9 cellular contexts compared by ENCODE assay signal in genomic region chr3:49899815-49900214, GRCh38. TPM values are rescaled to one million over a fixed set of nuclear protein-coding genes. Genes with fewer than 3 reads are reported as not detected.
DNase-seq lines count a peak whose midpoint lies in the region; ATAC-seq and TF ChIP-seq lines count a peak whose summit lies in the region.
"Had no signal": no experiment of that assay in that cellular context is flagged by ENCODE, and none has a peak within 500 bp of the region (broad histone marks: within the 10 kb centered on the region; RNA-seq: fewer than 3 reads in every experiment).

No MANE protein-coding gene starts in this region.

- H3K27me3 Mint-ChIP-seq in Caco-2 (ENCODE audit: insufficient read depth, unreplicated experiment), result no peaks in the 10 kb centered on the region

- BruUV-seq in Caco-2 (replicated peaks; lab: Mats Ljungman, UMichigan), result no TSS peak

- no peaks in the 10 kb centered on the region for H4K20me1 ChIP-seq in SU-DHL-6 (ENCODE audit: low read depth, low read length)

- H3K27ac Mint-ChIP-seq in Caco-2 (ENCODE audit: unreplicated experiment), result no peak overlapping the region

- no peaks in the 10 kb centered on the region for H3K27me3 ChIP-seq in Caco-2 (replicated peaks; ENCODE audit: control insufficient read depth, insufficient read depth, low read length)
- no peaks in the 10 kb centered on the region for H3K27me3 ChIP-seq in SU-DHL-6 (ENCODE audit: low read length)

- no peaks in the 10 kb centered on the region for H3K9me3 ChIP-seq in Caco-2
- H3K9me3 ChIP-seq in HEK293 (ENCODE audit: control insufficient read depth, insufficient read depth, low read depth, low read length), result no peaks in the 10 kb centered on the region
- no peaks in the 10 kb centered on the region for H3K9me3 ChIP-seq in SU-DHL-6 (ENCODE audit: insufficient read depth, low read length)

- H3K4me3 ChIP-seq in Caco-2 (ENCODE audit: low read depth, low read length), result no peak overlapping the region
- no peak overlapping the region for H3K4me3 ChIP-seq in HEK293 (ENCODE audit: low read depth, low read length)
- no peak overlapping the region for H3K4me3 ChIP-seq in SU-DHL-6 (ENCODE audit: insufficient read depth, low read length, poor library complexity, severe bottlenecking)

- DNase-seq in Caco-2, result peak in 1 of 2 experiments; percentile 29
- peak; percentile 66 for DNase-seq in iPS-NIHi11 (ENCODE audit: low spot score)
- no peak for DNase-seq in globus pallidus (ENCODE audit: low spot score)
- DNase-seq in NCI-H128 (lab: John Stamatoyannopoulos, UW; ENCODE audit: unreplicated experiment), result no peak

- H3K9me2 ChIP-seq in SU-DHL-6 (replicated peaks; ENCODE audit: insufficient read depth, low read length), result no peaks in the 10 kb centered on the region

- no peaks in the 10 kb centered on the region for H3K9me3 Mint-ChIP-seq in Caco-2 (ENCODE audit: unreplicated experiment)

- no peaks in the 10 kb centered on the region for H3K79me2 ChIP-seq in SU-DHL-6 (ENCODE audit: insufficient read depth, low read length)

- H3K9ac ChIP-seq in SU-DHL-6 (ENCODE audit: low read length), result no peak overlapping the region

- H3K4me3 Mint-ChIP-seq in Caco-2 (ENCODE audit: unreplicated experiment), result no peak overlapping the region

- H3K27ac ChIP-seq in HEK293 (ENCODE audit: extremely low read depth, low read depth, low read length) (no peak overlapping the region), SU-DHL-6 (ENCODE audit: low read depth, low read length) (no peak overlapping the region)

- H3K4me2 ChIP-seq in SU-DHL-6 (ENCODE audit: low read depth, low read length, poor library complexity, severe bottlenecking), result no peak overlapping the region

- POLR2A ChIA-PET in Caco-2 (lab: Charles Lee) (no interaction called here), HEK293 (lab: Yijun Ruan, JAX) (no interaction called here)

- no peaks in the 10 kb centered on the region for H3K4me1 Mint-ChIP-seq in Caco-2 (ENCODE audit: low read depth, unreplicated experiment)

- no peak overlapping the region for H2AFZ ChIP-seq in SU-DHL-6 (ENCODE audit: low read depth, low read length, severe bottlenecking)

- CTCF ChIA-PET in Caco-2 (lab: Charles Lee) (interaction anchor here (0.6 to 1.3 kb wide), 4 partner anchors 11 to 455 kb away, joined by 3 to 8 read pairs (median 6); no protein-coding TSS in a partner anchor), HEK293 (lab: Yijun Ruan, JAX) (interaction anchor here (0.5 to 1.8 kb wide), 7 partner anchors 8 to 202 kb away, joined by 3 to 4 read pairs (median 3); no protein-coding TSS in a partner anchor)

- peaks cover 5% of the 10 kb centered on the region for H3K36me3 Mint-ChIP-seq in Caco-2 (ENCODE audit: insufficient read depth, unreplicated experiment)

- no peaks in the 10 kb centered on the region for H3F3A ChIP-seq in SU-DHL-6 (ENCODE audit: insufficient read depth)

- intact Hi-C loops in Caco-2 (cut with micrococcal nuclease; ENCODE audit: unreplicated experiment), result loop anchor here (5.0 kb wide), 1 partner anchor 43 kb away; the partner anchor contains the start of gene TRAIP

- H3K36me3 ChIP-seq in Caco-2 (ENCODE audit: control insufficient read depth, insufficient read depth, low read length), result no peaks in the 10 kb centered on the region; the same call in 1 of the 2 replicates
- H3K36me3 ChIP-seq in HEK293 (ENCODE audit: control insufficient read depth in 2 of 2, insufficient read depth in 1 of 2, low read length in 2 of 2), result no peaks in the 10 kb centered on the region
- H3K36me3 ChIP-seq in SU-DHL-6 (ENCODE audit: low read length), result no peaks in the 10 kb centered on the region

- H3K4me1 ChIP-seq in Caco-2 (peaks cover 27% of the 10 kb centered on the region), HEK293 (ENCODE audit: control insufficient read depth, insufficient read depth, low read length) (no peaks in the 10 kb centered on the region)

- ATAC-seq in GM19452 (IDR thresholded peaks at IDR 0.05; ENCODE audit: unreplicated experiment), result no peak
- ATAC-seq in HG03439 (IDR thresholded peaks at IDR 0.05; ENCODE audit: unreplicated experiment), result no peak

- TF ChIP-seq CTCF in Caco-2 (IDR thresholded peaks at IDR 0.05; ENCODE audit: insufficient read depth in 1 of 2, low read depth in 1 of 2, low read length in 1 of 2, severe bottlenecking in 1 of 2, unreplicated experiment in 1 of 2) (peak; percentile 20 to 32), HEK293 (tag by site-specific recombination; IDR thresholded peaks at IDR 0.05) (no peak), SU-DHL-6 (IDR thresholded peaks at IDR 0.05; ENCODE audit: insufficient read depth, low read length, poor library complexity, severe bottlenecking) (peak; percentile 48)

TF ChIP-seq in HEK293, 187 proteins besides CTCF, POLR2A, EP300 and RAD21:
- TF ChIP-seq ZNF416 (tag by site-specific recombination; IDR thresholded peaks at IDR 0.05), result no peak
- no peak for TF ChIP-seq ZBTB8A (tag by site-specific recombination; IDR thresholded peaks at IDR 0.05)
- TF ChIP-seq ZNF654 (tag by site-specific recombination; IDR thresholded peaks at IDR 0.05; ENCODE audit: low read depth), result peak; percentile 29; the same call in 1 of the 2 replicates
- TF ChIP-seq ZNF560 (tag by site-specific recombination; IDR thresholded peaks at IDR 0.05; ENCODE audit: borderline replicate concordance), result no peak
- TF ChIP-seq OVOL3 (tag by site-specific recombination; IDR thresholded peaks at IDR 0.05), result no peak
- TF ChIP-seq MYNN (tag by site-specific recombination; IDR thresholded peaks at IDR 0.05; ENCODE audit: borderline replicate concordance), result no peak
- TF ChIP-seq ZNF645 (tag by site-specific recombination; IDR thresholded peaks at IDR 0.05), result no peak
TF ChIP-seq in HEK293: peak in this region for 1.

RNA-seq across cellular contexts. Expression of gene MST1R, which starts 3.9 kb away (rescaled TPM):
- total RNA-seq in Caco-2 (2022), result 11.8 and 13.6 TPM in 2 replicates

RNA-seq across cellular contexts. Expression of gene MON1A, which starts 29.8 kb away (rescaled TPM):
- total RNA-seq in Caco-2 (2022), result 7.4 and 7.7 TPM in 2 replicates

RNA-seq across cellular contexts. Expression of gene CAMKV, which starts 30.1 kb away (rescaled TPM):
- 13.1 and 15.6 TPM in 2 replicates for total RNA-seq in Caco-2 (2022)
- total RNA-seq: T-helper 2 cell treated with Interferon-gamma antibody and Interleukin-4, amounts not matched to agents 100 ng/mL and 5 ng/mL, for 36 hours had no signal

RNA-seq across cellular contexts. Expression of gene RBM6, which starts 40.1 kb away (rescaled TPM):
- 69.8 and 74.1 TPM in 2 replicates for total RNA-seq in Caco-2 (2022)

RNA-seq across cellular contexts. Expression of gene TRAIP, which starts 43.5 kb away (rescaled TPM):
- total RNA-seq in Caco-2 (2022), result 25.1 and 28.0 TPM in 2 replicates
